ENCODE assay signal across 12 cellular contexts in the genomic region with DNA sequence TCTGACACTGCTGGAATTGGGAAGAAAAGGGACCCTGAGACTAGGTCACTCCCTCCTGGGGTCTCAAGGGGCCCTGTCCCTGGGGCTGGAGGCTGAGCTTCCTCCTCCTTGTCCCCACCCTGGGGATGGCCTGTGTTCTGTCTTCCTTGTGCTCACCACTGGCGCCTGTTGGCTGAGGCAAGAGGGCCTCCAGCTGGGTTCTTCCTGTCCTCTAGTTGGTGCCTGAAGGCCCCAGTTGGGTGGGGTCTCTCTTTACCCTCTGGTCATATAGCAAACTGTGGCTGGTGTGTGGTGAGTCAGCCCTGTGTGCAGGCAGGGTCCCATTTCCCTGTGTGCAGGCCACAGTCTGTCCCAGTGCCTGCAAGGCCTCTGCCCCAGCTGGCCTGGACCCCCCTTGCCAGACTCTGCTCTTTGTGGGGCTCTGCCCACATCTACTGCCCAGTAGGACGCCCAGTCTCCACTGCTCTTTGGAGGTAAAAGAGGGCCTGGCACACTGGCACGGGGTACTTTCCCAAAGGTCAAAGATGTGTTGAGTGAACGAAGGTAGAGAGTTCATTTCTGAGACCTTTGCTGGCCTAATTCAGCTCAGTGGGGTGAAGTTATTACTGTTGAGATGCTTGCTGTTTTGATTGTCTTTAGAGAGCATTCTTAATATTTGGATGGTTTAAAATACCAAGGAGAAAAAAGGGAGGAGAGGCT. TPM values are rescaled to one million over a fixed set of nuclear protein-coding genes. Genes with fewer than 3 reads are reported as not detected.
DNase-seq lines count a peak whose midpoint lies in the region; ATAC-seq and TF ChIP-seq lines count a peak whose summit lies in the region.
"Had no signal": no experiment of that assay in that cellular context is flagged by ENCODE, and none has a peak within 500 bp of the region (broad histone marks: within the 10 kb centered on the region; RNA-seq: fewer than 3 reads in every experiment).

No MANE protein-coding gene starts in this region.

- no peak for TF ChIP-seq EP300 in upper lobe of left lung (IDR thresholded peaks at IDR 0.05)

- WGBS in heart right ventricle, 2 donors, result 80 to 85% methylated on average over 4 of the region's 4 CpGs
- WGBS in esophagus squamous epithelium, 2 donors, result 75 to 93% methylated on average over 3 of the region's 4 CpGs
- 73 to 94% methylated on average over 3 of the region's 4 CpGs for WGBS in upper lobe of left lung, 2 donors

- no peaks in the 10 kb centered on the region for H3K9me3 ChIP-seq in heart right ventricle
- no peaks in the 10 kb centered on the region for H3K9me3 ChIP-seq in SJCRH30 (replicated peaks)
- no peaks in the 10 kb centered on the region for H3K9me3 ChIP-seq in esophagus squamous epithelium
- H3K9me3 ChIP-seq in upper lobe of left lung, result no peaks in the 10 kb centered on the region
- H3K9me3 ChIP-seq: adrenal gland had no signal

- H3K27me3 ChIP-seq in heart right ventricle (peaks cover 0 to 20% (median 0%) of the 10 kb centered on the region in 7 donors), SJCRH30 (no peaks in the 10 kb centered on the region), esophagus squamous epithelium (peaks cover 0 to 6% (median 0%) of the 10 kb centered on the region in 4 donors), upper lobe of left lung (no peaks in the 10 kb centered on the region)
- H3K27me3 ChIP-seq: adrenal gland had no signal

- intact Hi-C loops in heart right ventricle (cut with DNase I), result loop anchor here in 5 of 10 donors (5.0 to 10.0 kb wide), 5 partner anchors 38 to 57 kb away; partner anchors contain the start of gene CLDN5 (in 3 of the 5)
- intact Hi-C loops in left cardiac atrium (cut with DNase I), result loop anchor here in 1 of 2 donors (10.0 kb wide), 1 partner anchor 54 kb away; the partner anchor contains the start of gene CLDN5
- intact Hi-C loops in esophagus squamous epithelium (cut with DNase I), result no loop called here

- H3K27ac ChIP-seq in heart right ventricle, result peak overlapping the region; percentile 17 to 80 (median 66)
- H3K27ac ChIP-seq in SJCRH30, result no peak overlapping the region
- peak overlapping the region in 3 of 4 donors; percentile 30 to 41 (median 37) for H3K27ac ChIP-seq in esophagus squamous epithelium
- H3K27ac ChIP-seq in upper lobe of left lung, result peak overlapping the region; percentile 37 to 77 (median 58)
- H3K27ac ChIP-seq: adrenal gland had no signal

- no peak overlapping the region for H3K4me3 ChIP-seq in heart right ventricle
- H3K4me3 ChIP-seq in SJCRH30, result no peak overlapping the region
- no peak overlapping the region for H3K4me3 ChIP-seq in esophagus squamous epithelium
- no peak overlapping the region for H3K4me3 ChIP-seq in upper lobe of left lung
- H3K4me3 ChIP-seq: adrenal gland had no signal

- H3K4me1 ChIP-seq in heart right ventricle, result peaks cover 4 to 42% (median 32%) of the 10 kb centered on the region in 9 donors
- peaks cover 9% of the 10 kb centered on the region for H3K4me1 ChIP-seq in SJCRH30
- H3K4me1 ChIP-seq in esophagus squamous epithelium, result peaks cover 3 to 23% (median 23%) of the 10 kb centered on the region in 3 donors
- H3K4me1 ChIP-seq in upper lobe of left lung, result peaks cover 9 to 27% (median 23%) of the 10 kb centered on the region in 4 donors
- H3K4me1 ChIP-seq: adrenal gland had no signal

- TF ChIP-seq CTCF in heart right ventricle (IDR thresholded peaks at IDR 0.05) (no peak), esophagus squamous epithelium (IDR thresholded peaks at IDR 0.05) (no peak), upper lobe of left lung (IDR thresholded peaks at IDR 0.05) (no peak)

- no peaks in the 10 kb centered on the region for H3K36me3 ChIP-seq in heart right ventricle
- no peaks in the 10 kb centered on the region for H3K36me3 ChIP-seq in SJCRH30
- no peaks in the 10 kb centered on the region for H3K36me3 ChIP-seq in esophagus squamous epithelium
- H3K36me3 ChIP-seq in upper lobe of left lung, result no peaks in the 10 kb centered on the region
- H3K36me3 ChIP-seq: adrenal gland had no signal

- ATAC-seq in heart right ventricle, result peak in 3 of 8 donors; percentile 14 to 16 (median 15)
- ATAC-seq in left cardiac atrium, result no peak
- ATAC-seq in upper lobe of left lung (ENCODE audit: low FRiP score in 2 of 2), result peak in 1 of 2 donors; percentile 4
- ATAC-seq in HG02852 (IDR thresholded peaks at IDR 0.05; ENCODE audit: unreplicated experiment), result no peak

- TF ChIP-seq POLR2A in esophagus squamous epithelium (IDR thresholded peaks at IDR 0.05) (no peak), upper lobe of left lung (IDR thresholded peaks at IDR 0.05) (no peak)

- DNase-seq in heart right ventricle (no peak), left cardiac atrium (no peak), SJCRH30 (peak; percentile 36 to 38), esophagus squamous epithelium (lab: John Stamatoyannopoulos, UW) (no peak), upper lobe of left lung (no peak), amygdala (lab: John Stamatoyannopoulos, UW) (no peak)
- DNase-seq in activated effector memory CD4-positive, alpha-beta T cell treated with Interleukin-2 at 50 U/mL for 16 hours, result no peak
- DNase-seq: NCI-H446, nephron progenitor cell, substantia nigra had no signal

RNA-seq across cellular contexts. Expression of gene CLDN5, which starts 55.1 kb away (rescaled TPM):
- total RNA-seq in heart right ventricle, result 10 to 100 TPM; 19.8 to 72.7 (median 35.6) TPM
- 100 to 1,000 TPM in 1 of 2 donors, 10 to 100 TPM in 1; 77.3 to 102 TPM for polyA plus RNA-seq in heart right ventricle
- 10 to 100 TPM; 23.3 to 42.1 TPM for total RNA-seq in left cardiac atrium
- total RNA-seq in SJCRH30 (2014; rRNA removed; shearing (Covaris generic)), result 0.04 and 0.20 TPM in 2 replicates
- total RNA-seq in esophagus squamous epithelium, result 10 to 100 TPM in 3 of 4 donors, 1 to 10 TPM in 1; 9.7 to 62.9 (median 23.0) TPM
- 100 to 1,000 TPM in 5 of 6 donors, 10 to 100 TPM in 1; 70.2 to 726 (median 229) TPM for total RNA-seq in upper lobe of left lung

Comparison
In these comparisons a context has a peak if more than half of its experiments do, and no peak if none do; other contexts are left out.
1. DNase-seq: peak in SJCRH30 (2 of 2); none in heart right ventricle (0 of 2), left cardiac atrium (single experiment), esophagus squamous epithelium (single experiment), upper lobe of left lung (0 of 2), amygdala (0 of 56) and activated effector memory CD4-positive, alpha-beta T cell treated with Interleukin-2 at 50 U/mL for 16 hours (single experiment).